In the genomic region with DNA sequence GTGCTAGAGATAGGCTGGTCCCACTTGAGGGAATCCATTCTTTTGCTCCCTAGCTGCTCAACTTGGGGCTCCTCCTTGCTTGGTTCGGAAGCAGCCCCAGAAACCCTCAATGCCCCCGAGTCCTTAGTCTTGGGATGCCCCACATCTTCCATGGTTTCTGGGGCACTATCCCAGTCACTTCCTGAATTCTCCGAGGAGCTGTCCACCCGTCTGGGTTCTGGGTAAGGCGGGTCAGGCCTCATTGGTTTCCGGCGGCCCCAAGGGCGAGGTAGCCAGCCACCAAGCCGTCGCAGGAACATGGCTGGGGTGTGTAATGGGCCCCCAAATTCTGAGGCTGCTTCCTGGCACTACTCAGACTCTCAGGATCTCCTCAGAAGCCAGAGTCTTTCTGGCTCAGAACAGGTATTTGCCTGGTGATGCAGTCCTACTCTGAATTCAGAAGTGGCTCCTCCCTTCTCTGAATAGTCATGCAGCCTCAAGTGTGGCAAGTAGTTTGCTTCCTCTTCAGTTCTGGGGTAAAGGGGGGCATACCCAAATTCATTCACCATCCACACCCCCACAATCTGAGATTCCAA, we compare ENCODE assay signal across 8 cellular contexts. TPM values are rescaled to one million over a fixed set of nuclear protein-coding genes. Genes with fewer than 3 reads are reported as not detected.
DNase-seq lines count a peak whose midpoint lies in the region; ATAC-seq and TF ChIP-seq lines count a peak whose summit lies in the region.

No MANE protein-coding gene starts in this region.

- peaks cover 60% of the 10 kb centered on the region for H3K4me1 ChIP-seq in lower lobe of right lung
- H3K4me1 ChIP-seq in upper lobe of right lung: peaks cover 46% of the 10 kb centered on the region

- no peak for TF ChIP-seq POLR2A in NB4 (IDR thresholded peaks at IDR 0.05; ENCODE audit: extremely low read depth, insufficient read length)

- no peaks in the 10 kb centered on the region for H3K27me3 ChIP-seq in lower lobe of right lung (ENCODE audit: low read depth)
- H3K27me3 ChIP-seq in upper lobe of right lung: no peaks in the 10 kb centered on the region

- TF ChIP-seq CTCF in NB4 (IDR thresholded peaks at IDR 0.05; ENCODE audit: low read depth, low read length) (no peak), lower lobe of right lung (IDR thresholded peaks at IDR 0.05) (no peak), upper lobe of right lung (IDR thresholded peaks at IDR 0.05) (no peak)

- DNase-seq in EL: peak; percentile 39
- peak; percentile 62 for DNase-seq in NB4 (ENCODE audit: low read depth)
- peak in 4 of 61 donors; percentile 23 to 33 (median 28) for DNase-seq in caudate nucleus (lab: John Stamatoyannopoulos, UW)
- no peak for DNase-seq in lower lobe of right lung
- DNase-seq in upper lobe of right lung: no peak
- DNase-seq in RKO (ENCODE audit: low spot score): no peak
- DNase-seq in NCI-H1092 (lab: John Stamatoyannopoulos, UW): no peak

- H3K9me3 ChIP-seq in lower lobe of right lung (no peaks in the 10 kb centered on the region), upper lobe of right lung (no peaks in the 10 kb centered on the region)

- peak; percentile 51 to 68 for ATAC-seq in lower lobe of right lung
- ATAC-seq in upper lobe of right lung: peak; percentile 52
- ATAC-seq in HG02973 (IDR thresholded peaks at IDR 0.05; ENCODE audit: unreplicated experiment): no peak

- H3K36me3 ChIP-seq in lower lobe of right lung: peaks cover 45% of the 10 kb centered on the region
- peaks cover 40% of the 10 kb centered on the region for H3K36me3 ChIP-seq in upper lobe of right lung

- intact Hi-C loops in lower lobe of right lung (cut with DNase I) (no loop called here), upper lobe of right lung (cut with DNase I) (no loop called here)

- H3K27ac ChIP-seq in caudate nucleus (ENCODE audit: low read depth, low read length) (peak overlapping the region; percentile 92), lower lobe of right lung (peak overlapping the region; percentile 90), upper lobe of right lung (peak overlapping the region; percentile 82)

- H3K4me3 ChIP-seq in NB4 (ENCODE audit: low read depth, low read length): peak overlapping the region; percentile 90
- H3K4me3 ChIP-seq in lower lobe of right lung: peak overlapping the region; percentile 96
- peak overlapping the region; percentile 80 for H3K4me3 ChIP-seq in upper lobe of right lung

RNA-seq across cellular contexts. Expression of gene C6orf47, which starts 0.8 kb away (rescaled TPM):
- total RNA-seq in lower lobe of right lung (24.7 TPM), upper lobe of right lung (25.6 TPM)

RNA-seq across cellular contexts. Expression of gene APOM, which starts 4.0 kb away (rescaled TPM):
- 1.6 TPM for total RNA-seq in lower lobe of right lung
- 2.6 TPM for total RNA-seq in upper lobe of right lung

RNA-seq across cellular contexts. Expression of gene GPANK1, which starts 5.1 kb away (rescaled TPM):
- 15.4 TPM for total RNA-seq in lower lobe of right lung
- total RNA-seq in upper lobe of right lung: 13.9 TPM

RNA-seq across cellular contexts. Expression of gene CSNK2B, which starts 6.1 kb away (rescaled TPM):
- total RNA-seq in lower lobe of right lung (117 TPM), upper lobe of right lung (114 TPM)

RNA-seq across cellular contexts. Expression of gene BAG6, which starts 7.3 kb away (rescaled TPM):
- total RNA-seq in lower lobe of right lung (253 TPM), upper lobe of right lung (238 TPM)

Comparison
In these comparisons a context has a peak if more than half of its experiments do, and no peak if none do; other contexts are left out.
1. DNase-seq: peak in EL (single experiment) and NB4 (single experiment); none in lower lobe of right lung (single experiment), upper lobe of right lung (single experiment), RKO (single experiment) and NCI-H1092 (single experiment).
2. Peak in every context shown above with its lines, with median percentiles within 50 percentile points of each other: H3K4me3 ChIP-seq and H3K27ac ChIP-seq.